In genomic region chr3:107240183-107241091, GRCh38 we compare ENCODE assay signal across 8 cellular contexts.
A peak's percentile ranks its signal among the peaks of the same experiment; 100 is the strongest.
DNase-seq lines count a peak whose midpoint lies in the region; ATAC-seq, FAIRE-seq and TF ChIP-seq lines count a peak whose summit lies in the region.

No MANE protein-coding gene starts in this region.

- H3K4me1 ChIP-seq in pancreas (no peaks in the 10 kb centered on the region), thyroid gland (no peaks in the 10 kb centered on the region)

- H3K9me3 ChIP-seq in pancreas (no peaks in the 10 kb centered on the region), thyroid gland (no peaks in the 10 kb centered on the region)

- TF ChIP-seq CTCF in pancreas (IDR thresholded peaks at IDR 0.05) (no peak), thyroid gland (IDR thresholded peaks at IDR 0.05) (no peak)

- 3% methylated on average over 56 to 59 of the region's 59 CpGs for WGBS in pancreas, 2 donors
- WGBS in thyroid gland, 2 donors, result 2% methylated on average over 27 to 38 of the region's 59 CpGs

- DNase-seq in ELF-1 (ENCODE audit: low read depth, low spot score) (peak; percentile 71), Right ventricle myocardium superior (peak; percentile 88), pancreas (peak; percentile 52 to 88 (median 66)), thyroid gland (peak; percentile 73 to 77)
- peak; percentile 69 for DNase-seq in Jurkat, Clone E6-1 (ENCODE audit: low read depth, low spot score)
- DNase-seq in activated naive CD4-positive, alpha-beta T cell treated with anti-CD3 and anti-CD28 coated beads, Interleukin-2, amount 50 U/mL, for 72 hours (ENCODE audit: low spot score in 2 of 2), result peak; percentile 79 to 81

- H3K36me3 Mint-ChIP-seq in activated naive CD4-positive, alpha-beta T cell treated with anti-CD3 and anti-CD28 coated beads, Interleukin-2, amount 50 U/mL, for 72 hours, result peaks cover 8 to 9% of the 10 kb centered on the region in 2 donors

- no peaks in the 10 kb centered on the region for H3K36me3 ChIP-seq in pancreas
- no peaks in the 10 kb centered on the region for H3K36me3 ChIP-seq in thyroid gland

- H3K27ac ChIP-seq in pancreas (peak overlapping the region in 2 of 4 donors; percentile 5 to 46), thyroid gland (peak overlapping the region; percentile 0 to 83 (median 73))

- TF ChIP-seq POLR2A in thyroid gland (IDR thresholded peaks at IDR 0.05), result peak in 1 of 2 donors; percentile 69

- no peak for FAIRE-seq in pancreas (lab: Jason Lieb, UNC)

- peak overlapping the region in 1 of 2 donors; percentile 66 for H3K27ac Mint-ChIP-seq in activated naive CD4-positive, alpha-beta T cell treated with anti-CD3 and anti-CD28 coated beads, Interleukin-2, amount 50 U/mL, for 72 hours

- H3K9me3 Mint-ChIP-seq in activated naive CD4-positive, alpha-beta T cell treated with anti-CD3 and anti-CD28 coated beads, Interleukin-2, amount 50 U/mL, for 72 hours, result no peaks in the 10 kb centered on the region

- H3K27me3 ChIP-seq in pancreas (no peaks in the 10 kb centered on the region), thyroid gland (no peaks in the 10 kb centered on the region)

- H3K4me3 ChIP-seq in Jurkat, Clone E6-1 (ENCODE audit: low read length), result peak overlapping the region; percentile 97
- H3K4me3 ChIP-seq in pancreas, result peak overlapping the region; percentile 33 to 72 (median 54)
- peak overlapping the region; percentile 1 to 70 (median 62) for H3K4me3 ChIP-seq in thyroid gland (replicated peaks in 1 of 3)

- ATAC-seq in GM21737 (IDR thresholded peaks at IDR 0.05; ENCODE audit: unreplicated experiment), result peak; percentile 89
- ATAC-seq in SK-N-SH treated with all-trans-retinoic acid at 6 μM for 48 hours, result peak; percentile 90
- peak; percentile 90 to 96 for ATAC-seq in activated naive CD4-positive, alpha-beta T cell treated with anti-CD3 and anti-CD28 coated beads, Interleukin-2, amount 50 U/mL, for 72 hours
- peak; percentile 98 for ATAC-seq in Right ventricle myocardium superior (ENCODE audit: poor library complexity)
- peak; percentile 90 to 96 (median 94) for ATAC-seq in pancreas

- intact Hi-C loops in Right ventricle myocardium superior (cut with DNase I), result no loop called here
- intact Hi-C loops in pancreas (cut with DNase I), result no loop called here
- intact Hi-C loops in thyroid gland (cut with DNase I), result no loop called here

TF ChIP-seq in SK-N-SH treated with all-trans-retinoic acid at 6 μM for 48 hours, 23 proteins besides CTCF, POLR2A, EP300 and RAD21:
- TF ChIP-seq ZFP3 (CRISPR knock-in tag; IDR thresholded peaks at IDR 0.05) (peak; percentile 97), CSRNP3 (CRISPR knock-in tag; IDR thresholded peaks at IDR 0.05) (no peak)
